Comparison of ENCODE assay signal across 9 cellular contexts in genomic region chrX:104565791-104566687, GRCh38. TPM values are rescaled to one million over a fixed set of nuclear protein-coding genes. Genes with fewer than 3 reads are reported as not detected.
DNase-seq lines count a peak whose midpoint lies in the region; ATAC-seq and TF ChIP-seq lines count a peak whose summit lies in the region.
"Had no signal": no experiment of that assay in that cellular context is flagged by ENCODE, and none has a peak within 500 bp of the region (broad histone marks: within the 10 kb centered on the region; RNA-seq: fewer than 3 reads in every experiment).

IL1RAPL2 (plus strand) TSS chrX:104566199.

- no peaks in the 10 kb centered on the region for H3K4me1 ChIP-seq in psoas muscle

- H3K27ac ChIP-seq in psoas muscle: no peak within 1 kb of the TSS

- WGBS in psoas muscle, 3 donors: 1 to 20% (median 1%) methylated on average over 28 to 48 of the region's 48 CpGs

- H3K4me3 Mint-ChIP-seq in activated CD8-positive, alpha-beta memory T cell treated with anti-CD3 and anti-CD28 coated beads, Interleukin-2, amount 10 ng/mL, durations not matched to agents 7 days and 5 days: no peak within 1 kb of the TSS
- no peak within 1 kb of the TSS for H3K4me3 Mint-ChIP-seq in effector memory CD8-positive, alpha-beta T cell
- H3K4me3 Mint-ChIP-seq: activated naive CD8-positive, alpha-beta T cell had no signal

- peak within 1 kb of the TSS; percentile 15 for H3K27ac Mint-ChIP-seq in activated CD8-positive, alpha-beta memory T cell treated with anti-CD3 and anti-CD28 coated beads, Interleukin-2, amount 10 ng/mL, durations not matched to agents 7 days and 5 days
- no peak within 1 kb of the TSS for H3K27ac Mint-ChIP-seq in effector memory CD8-positive, alpha-beta T cell
- H3K27ac Mint-ChIP-seq: activated naive CD8-positive, alpha-beta T cell had no signal

- H3K9me3 Mint-ChIP-seq in activated CD8-positive, alpha-beta memory T cell treated with anti-CD3 and anti-CD28 coated beads, Interleukin-2, amount 10 ng/mL, durations not matched to agents 7 days and 5 days (ENCODE audit: low read depth): no peaks in the 10 kb centered on the region
- H3K9me3 Mint-ChIP-seq in effector memory CD8-positive, alpha-beta T cell: no peaks in the 10 kb centered on the region

- TF ChIP-seq CTCF in fibroblast of mammary gland (conservative IDR thresholded peaks at IDR 0.05; ENCODE audit: control insufficient read depth, insufficient read depth, low read depth, low read length) (peak; percentile 49), psoas muscle (IDR thresholded peaks at IDR 0.05) (peak; percentile 9)

- peaks cover 41% of the 10 kb centered on the region for H3K27me3 Mint-ChIP-seq in activated CD8-positive, alpha-beta memory T cell treated with anti-CD3 and anti-CD28 coated beads, Interleukin-2, amount 10 ng/mL, durations not matched to agents 7 days and 5 days
- peaks cover 6 to 13% of the 10 kb centered on the region in 2 donors for H3K27me3 Mint-ChIP-seq in effector memory CD8-positive, alpha-beta T cell
- H3K27me3 Mint-ChIP-seq: activated naive CD8-positive, alpha-beta T cell had no signal

- no peaks in the 10 kb centered on the region for H3K4me1 Mint-ChIP-seq in activated CD8-positive, alpha-beta memory T cell treated with anti-CD3 and anti-CD28 coated beads, Interleukin-2, amount 10 ng/mL, durations not matched to agents 7 days and 5 days
- no peaks in the 10 kb centered on the region for H3K4me1 Mint-ChIP-seq in effector memory CD8-positive, alpha-beta T cell (ENCODE audit: low read depth in 2 of 2)

- ATAC-seq in activated CD8-positive, alpha-beta memory T cell treated with anti-CD3 and anti-CD28 coated beads, Interleukin-2, amount 10 ng/mL, durations not matched to agents 7 days and 5 days: no peak
- ATAC-seq in psoas muscle: no peak
- ATAC-seq in GM18502 (IDR thresholded peaks at IDR 0.05; ENCODE audit: poor library complexity, unreplicated experiment): no peak
- ATAC-seq in effector memory CD8-positive, alpha-beta T cell (replicated peaks): no peak

- H3K4me3 ChIP-seq in fibroblast of mammary gland (ENCODE audit: control insufficient read depth, low read depth, low read length): no peak within 1 kb of the TSS
- peak within 1 kb of the TSS; percentile 28 for H3K4me3 ChIP-seq in psoas muscle

- no peaks in the 10 kb centered on the region for H3K36me3 Mint-ChIP-seq in activated CD8-positive, alpha-beta memory T cell treated with anti-CD3 and anti-CD28 coated beads, Interleukin-2, amount 10 ng/mL, durations not matched to agents 7 days and 5 days
- no peaks in the 10 kb centered on the region for H3K36me3 Mint-ChIP-seq in effector memory CD8-positive, alpha-beta T cell (ENCODE audit: insufficient read depth)
- H3K36me3 Mint-ChIP-seq: activated naive CD8-positive, alpha-beta T cell had no signal

- no peaks in the 10 kb centered on the region for H3K9me3 ChIP-seq in psoas muscle

- CTCF ChIA-PET in activated CD8-positive, alpha-beta memory T cell treated with anti-CD3 and anti-CD28 coated beads, Interleukin-2, amount 10 ng/mL, durations not matched to agents 7 days and 5 days (lab: Charles Lee): no interaction called here

- no peak for DNase-seq in activated CD8-positive, alpha-beta memory T cell treated with anti-CD3 and anti-CD28 coated beads, Interleukin-2, amount 10 ng/mL, durations not matched to agents 7 days and 5 days
- no peak for DNase-seq in activated CD8-positive, alpha-beta memory T cell treated with anti-CD3 and anti-CD28 coated beads, Interleukin-2, amount 50 U/mL, for 4 hours
- DNase-seq in NOMO-1 (lab: John Stamatoyannopoulos, UW; ENCODE audit: unreplicated experiment in 2 of 2): peak; percentile 22 to 34
- peak; percentile 28 for DNase-seq in fibroblast of mammary gland (ENCODE audit: low read depth)
- peak in 1 of 2 donors; percentile 48 for DNase-seq in psoas muscle
- DNase-seq in effector memory CD8-positive, alpha-beta T cell: no peak
- no peak for DNase-seq in NK-92 treated with Interleukin-12 subunit alpha and Interleukin-12 subunit beta, amount 100 ng/mL, for 24 hours (lab: John Stamatoyannopoulos, UW)

- H3K36me3 ChIP-seq in psoas muscle (ENCODE audit: insufficient read depth in 1 of 2, low read depth in 1 of 2): no peaks in the 10 kb centered on the region

- H3K27me3 ChIP-seq in psoas muscle (ENCODE audit: insufficient read depth in 3 of 3, low read length in 2 of 3): peaks cover 0 to 53% (median 2%) of the 10 kb centered on the region in 3 donors

- intact Hi-C loops in psoas muscle (cut with DNase I): no loop called here

RNA-seq across cellular contexts. Expression of gene IL1RAPL2, which starts in this region (rescaled TPM):
- not detected for total RNA-seq in activated CD8-positive, alpha-beta memory T cell treated with anti-CD3 and anti-CD28 coated beads, Interleukin-2, amount 10 ng/mL, durations not matched to agents 7 days and 5 days
- not detected for total RNA-seq in psoas muscle
- polyA plus RNA-seq in psoas muscle: not detected

Comparison
In these comparisons a context has a peak if more than half of its experiments do, and no peak if none do; other contexts are left out.
1. DNase-seq: peak in NOMO-1 (2 of 2) and fibroblast of mammary gland (single experiment); none in activated CD8-positive, alpha-beta memory T cell treated with anti-CD3 and anti-CD28 coated beads, Interleukin-2, amount 10 ng/mL, durations not matched to agents 7 days and 5 days (single experiment), activated CD8-positive, alpha-beta memory T cell treated with anti-CD3 and anti-CD28 coated beads, Interleukin-2, amount 50 U/mL, for 4 hours (single experiment), effector memory CD8-positive, alpha-beta T cell (0 of 3) and NK-92 treated with Interleukin-12 subunit alpha and Interleukin-12 subunit beta, amount 100 ng/mL, for 24 hours (single experiment).